Comparison of ENCODE assay signal across 31 cellular contexts in the genomic region with DNA sequence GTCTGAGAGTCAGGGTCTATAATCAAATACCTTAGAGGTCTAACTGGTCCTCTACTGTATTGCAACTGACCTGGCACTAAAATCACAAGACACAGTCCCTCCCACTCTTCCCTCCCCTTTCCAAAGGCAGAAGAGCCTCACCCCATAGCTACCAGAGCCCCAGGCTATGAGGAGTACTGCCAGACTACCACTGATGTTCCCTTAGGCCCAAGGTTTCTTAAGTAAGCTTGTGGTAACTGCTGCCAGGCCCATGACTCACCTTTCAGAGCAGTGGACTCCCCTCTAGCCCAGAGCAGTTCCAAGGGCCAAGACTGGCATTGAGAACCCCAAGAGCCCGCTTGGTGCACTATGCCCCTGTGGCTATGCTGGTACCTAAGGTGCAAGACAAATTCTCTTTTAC.
DNase-seq lines count a peak whose midpoint lies in the region; TF ChIP-seq lines count a peak whose summit lies in the region.
"Had no signal": no experiment of that assay in that cellular context is flagged by ENCODE, and none has a peak within 500 bp of the region (broad histone marks: within the 10 kb centered on the region; RNA-seq: fewer than 3 reads in every experiment).

No MANE protein-coding gene starts in this region.

- peaks cover 2% of the 10 kb centered on the region for H3K4me1 Mint-ChIP-seq in glutamatergic neuron (ENCODE audit: low read depth, unreplicated experiment)
- H3K4me1 Mint-ChIP-seq: CD14-positive monocyte; neural crest cell; stimulated activated naive B cell treated with anti-CD40 and anti-IgM and Interleukin-4, amounts not matched to agents 10 μg/mL and 1 μg/mL and 100 μg/mL, for 72 hours had no signal

- H3K27me3 Mint-ChIP-seq in glutamatergic neuron (ENCODE audit: unreplicated experiment), result peaks cover 2% of the 10 kb centered on the region
- H3K27me3 Mint-ChIP-seq: activated naive CD8-positive, alpha-beta T cell; stimulated activated naive B cell treated with anti-CD40 and anti-IgM and Interleukin-4, amounts not matched to agents 10 μg/mL and 1 μg/mL and 100 μg/mL, for 72 hours had no signal

- no peak overlapping the region for H3K4me3 Mint-ChIP-seq in glutamatergic neuron (ENCODE audit: unreplicated experiment)
- H3K4me3 Mint-ChIP-seq: activated naive CD8-positive, alpha-beta T cell; CD14-positive monocyte; neural crest cell; stimulated activated naive B cell treated with anti-CD40 and anti-IgM and Interleukin-4, amounts not matched to agents 10 μg/mL and 1 μg/mL and 100 μg/mL, for 72 hours had no signal

- TF ChIP-seq CTCF in AG10803 (conservative IDR thresholded peaks at IDR 0.05; ENCODE audit: low read length) (no peak), glutamatergic neuron (IDR thresholded peaks at IDR 0.05; ENCODE audit: partially characterized antibody, unreplicated experiment) (no peak)

- H3K36me3 Mint-ChIP-seq in glutamatergic neuron (ENCODE audit: unreplicated experiment), result no peaks in the 10 kb centered on the region
- H3K36me3 Mint-ChIP-seq: activated naive CD8-positive, alpha-beta T cell; CD14-positive monocyte; stimulated activated naive B cell treated with anti-CD40 and anti-IgM and Interleukin-4, amounts not matched to agents 10 μg/mL and 1 μg/mL and 100 μg/mL, for 72 hours had no signal

- no peak overlapping the region for H3K4me3 ChIP-seq in AG10803 (ENCODE audit: low read length)
- H3K4me3 ChIP-seq: ascending aorta, hepatocyte, ovary, upper lobe of left lung had no signal

- H3K9me3 Mint-ChIP-seq in glutamatergic neuron (ENCODE audit: unreplicated experiment), result no peaks in the 10 kb centered on the region
- H3K9me3 Mint-ChIP-seq: neural crest cell had no signal

- DNase-seq in AG10803 (ENCODE audit: low read depth) (peak; percentile 0), LHCN-M2 (ENCODE audit: low read depth) (peak; percentile 25), astrocyte of the hippocampus (ENCODE audit: low read depth, low spot score) (peak; percentile 1), iris pigment epithelial cell (ENCODE audit: low read depth) (peak; percentile 3), glutamatergic neuron (no peak), middle frontal gyrus (ENCODE audit: extremely low spot score, low spot score) (no peak), putamen (ENCODE audit: low spot score) (no peak)
- no peak for DNase-seq in activated CD4-positive, alpha-beta T cell treated with anti-CD3 and anti-CD28 coated beads, Interleukin-2, amount 50 U/mL, for 1 hour
- DNase-seq: 8988T; activated CD4-positive, alpha-beta T cell treated with anti-CD3 and anti-CD28 coated beads for 48 hours; activated CD8-positive, alpha-beta memory T cell treated with anti-CD3 and anti-CD28 coated beads for 24 hours; activated T-cell treated with anti-CD3 and anti-CD28 coated beads for 4 hours; central memory CD4-positive, alpha-beta T cell; cortex of kidney; DMS79; effector memory CD4-positive, alpha-beta T cell; GOT3; left colon; NCI-H1417 treated with DMSO at 0.1 percent for 48 hours; NCI-H2081 treated with DMSO at 0.1 percent for 48 hours; NCI-H748 treated with DMSO at 0.1 percent for 48 hours; ovary; SIG-M5; stimulated activated naive B cell treated with anti-CD40 and anti-IgM and Interleukin-4, amounts not matched to agents 10 μg/mL and 1 μg/mL and 100 μg/mL, for 72 hours; substantia nigra; upper lobe of left lung had no signal

- H3K27ac Mint-ChIP-seq in glutamatergic neuron (ENCODE audit: unreplicated experiment), result no peak overlapping the region
- H3K27ac Mint-ChIP-seq: activated naive CD8-positive, alpha-beta T cell; stimulated activated naive B cell treated with anti-CD40 and anti-IgM and Interleukin-4, amounts not matched to agents 10 μg/mL and 1 μg/mL and 100 μg/mL, for 72 hours had no signal

Comparison
In these comparisons a context has a peak if more than half of its experiments do, and no peak if none do; other contexts are left out.
1. DNase-seq: peak in AG10803 (single experiment), LHCN-M2 (single experiment), astrocyte of the hippocampus (single experiment) and iris pigment epithelial cell (single experiment); none in activated CD4-positive, alpha-beta T cell treated with anti-CD3 and anti-CD28 coated beads, Interleukin-2, amount 50 U/mL, for 1 hour (single experiment), glutamatergic neuron (single experiment), middle frontal gyrus (single experiment) and putamen (single experiment).